9 cellular contexts compared by ENCODE assay signal in genomic region chr3:114178770-114179368, GRCh38. TPM values are rescaled to one million over a fixed set of nuclear protein-coding genes. Genes with fewer than 3 reads are reported as not detected.
DNase-seq lines count a peak whose midpoint lies in the region; TF ChIP-seq lines count a peak whose summit lies in the region.
"Had no signal": no experiment of that assay in that cellular context is flagged by ENCODE, and none has a peak within 500 bp of the region (broad histone marks: within the 10 kb centered on the region; RNA-seq: fewer than 3 reads in every experiment).

Gene DRD3, minus strand, starts transcription at chr3:114179052. Its CDS starts 7,060 bp downstream, at chr3:114171992.

- H3K27me3 Mint-ChIP-seq in Calu3 (ENCODE audit: unreplicated experiment) = peaks cover 79% of the 10 kb centered on the region

- H3K27ac ChIP-seq in uterus = no peak within 1 kb of the TSS
- H3K27ac ChIP-seq: lower lobe of right lung had no signal

- no peaks in the 10 kb centered on the region for H3K9me3 Mint-ChIP-seq in Calu3 (ENCODE audit: low read depth, unreplicated experiment)

- no peak within 1 kb of the TSS for H3K4me3 ChIP-seq in Jurkat, Clone E6-1 (ENCODE audit: low read length)
- H3K4me3 ChIP-seq in kidney epithelial cell (ENCODE audit: low read depth, low read length) = no peak within 1 kb of the TSS
- no peak within 1 kb of the TSS for H3K4me3 ChIP-seq in uterus
- H3K4me3 ChIP-seq: lower lobe of right lung had no signal

- intact Hi-C loops in Calu3 (cut with micrococcal nuclease; ENCODE audit: unreplicated experiment) (loop anchor here (1.0 kb wide), 1 partner anchor 27 kb away; no protein-coding TSS in a partner anchor), uterus (cut with DNase I; ENCODE audit: low total_unique reads) (no loop called here)

- no peaks in the 10 kb centered on the region for H3K4me1 ChIP-seq in uterus
- H3K4me1 ChIP-seq: lower lobe of right lung had no signal

- peak; percentile 34 for DNase-seq in Calu3
- peak; percentile 15 for DNase-seq in Jurkat, Clone E6-1 (ENCODE audit: low read depth, low spot score)
- DNase-seq in amniotic epithelial cell (ENCODE audit: low read depth) = peak; percentile 49
- peak; percentile 16 for DNase-seq in kidney epithelial cell (ENCODE audit: low read depth)
- DNase-seq in pons (ENCODE audit: low spot score) = no peak
- no peak for DNase-seq in uterus
- no peak for DNase-seq in SKM-1 (lab: John Stamatoyannopoulos, UW; ENCODE audit: unreplicated experiment)
- DNase-seq in LoVo (ENCODE audit: low spot score) = no peak
- DNase-seq: lower lobe of right lung had no signal

- H3K27me3 ChIP-seq in kidney epithelial cell (ENCODE audit: control insufficient read depth, insufficient read depth, low read length) (no peaks in the 10 kb centered on the region), uterus (no peaks in the 10 kb centered on the region)

- no peak for TF ChIP-seq POLR2A in uterus (IDR thresholded peaks at IDR 0.05)

- CTCF ChIA-PET in Calu3 (lab: Charles Lee) = interaction anchor here (0.6 to 1.4 kb wide), 3 partner anchors 23 to 334 kb away, joined by 3 to 9 read pairs (median 4); no protein-coding TSS in a partner anchor

- no peaks in the 10 kb centered on the region for H3K9me3 ChIP-seq in uterus
- H3K9me3 ChIP-seq: lower lobe of right lung had no signal

- H3K36me3 ChIP-seq in kidney epithelial cell (ENCODE audit: control insufficient read depth, insufficient read depth, low read length) (no peaks in the 10 kb centered on the region), uterus (no peaks in the 10 kb centered on the region)
- H3K36me3 ChIP-seq: lower lobe of right lung had no signal

- no peaks in the 10 kb centered on the region for H3K36me3 Mint-ChIP-seq in Calu3 (ENCODE audit: insufficient read depth, unreplicated experiment)

- H3K4me3 Mint-ChIP-seq in Calu3 (ENCODE audit: low read depth, unreplicated experiment) = no peak within 1 kb of the TSS

- H3K4me1 Mint-ChIP-seq in Calu3 (ENCODE audit: low read depth, unreplicated experiment) = no peaks in the 10 kb centered on the region

- TF ChIP-seq CTCF in Calu3 (IDR thresholded peaks at IDR 0.05; ENCODE audit: unreplicated experiment) (no peak), kidney epithelial cell (IDR thresholded peaks at IDR 0.05; ENCODE audit: insufficient read depth, low read length, poor library complexity, severe bottlenecking) (no peak), uterus (IDR thresholded peaks at IDR 0.05) (no peak)

- no peak within 1 kb of the TSS for H3K27ac Mint-ChIP-seq in Calu3 (ENCODE audit: unreplicated experiment)

- BruUV-seq in Calu3 (replicated peaks; lab: Mats Ljungman, UMichigan) = no TSS peak

RNA-seq across cellular contexts. Expression of gene DRD3, which starts in this region (rescaled TPM):
- total RNA-seq in Calu3 (2022) (not detected in 2 replicates), kidney epithelial cell (not detected in 2 replicates), uterus (not detected)
- polyA plus RNA-seq in Jurkat, Clone E6-1 (2012; ENCODE audit: insufficient read depth, insufficient read length) = not detected
- total RNA-seq: lower lobe of right lung had no signal

Comparison
In these comparisons a context has a peak if more than half of its experiments do, and no peak if none do; other contexts are left out.
1. Peak in DNase-seq in Calu3; RNA of the gene not detected or under 1 TPM.
2. Peak in DNase-seq in kidney epithelial cell; RNA of the gene not detected or under 1 TPM.
3. DNase-seq: peak in Jurkat, Clone E6-1 (single experiment) and amniotic epithelial cell (single experiment); none in pons (single experiment), uterus (0 of 2), SKM-1 (single experiment) and LoVo (single experiment).